Comparison of ENCODE assay signal across 34 cellular contexts in genomic region chr7:117882594-117882993, GRCh38. TPM values are rescaled to one million over a fixed set of nuclear protein-coding genes. Genes with fewer than 3 reads are reported as not detected.
DNase-seq lines count a peak whose midpoint lies in the region; ATAC-seq, FAIRE-seq and TF ChIP-seq lines count a peak whose summit lies in the region.
"Had no signal": no experiment of that assay in that cellular context is flagged by ENCODE, and none has a peak within 500 bp of the region (broad histone marks: within the 10 kb centered on the region; RNA-seq: fewer than 3 reads in every experiment).

No MANE protein-coding gene starts in this region.

- ATAC-seq in stimulated activated naive CD8-positive, alpha-beta T cell treated with anti-CD3 and anti-CD28 coated beads, Interleukin-15, amount 100 ng/mL, for 72 hours: no peak
- ATAC-seq: A549; CD8-positive, alpha-beta T cell had no signal

- H3K14ac ChIP-seq in H1 (ENCODE audit: insufficient read length) (no peak overlapping the region), trophoblast cell (ENCODE audit: low read length) (no peak overlapping the region)

- peaks cover 4% of the 10 kb centered on the region; the same call in 1 of the 2 replicates for H3K4me1 ChIP-seq in HEK293 (ENCODE audit: control insufficient read depth, insufficient read depth, low read length)
- H3K4me1 ChIP-seq in H1 (replicated peaks in 1 of 4; ENCODE audit: control insufficient read depth in 3 of 4, insufficient read depth in 4 of 4, low read length in 3 of 4): peaks cover 0 to 3% (median 0%) of the 10 kb centered on the region in 4 experiments; a peak in 2 of 7 replicates
- H3K4me1 ChIP-seq in trophoblast cell (ENCODE audit: control insufficient read depth in 1 of 2, insufficient read depth in 2 of 2, low read length in 2 of 2): no peaks in the 10 kb centered on the region
- H3K4me1 ChIP-seq: A549; BE2C; BLaER1; BLaER1 treated with 17β-estradiol and CSF1 and Interleukin-3, amounts not matched to agents 10 nM and 100 nM; Caco-2 had no signal

- no peaks in the 10 kb centered on the region for H3K23me2 ChIP-seq in H1 (ENCODE audit: low read depth, low read length)

- no peak overlapping the region for H3K18ac ChIP-seq in H1 (ENCODE audit: extremely low read depth, low read length)
- H3K18ac ChIP-seq in trophoblast cell (ENCODE audit: low read length): no peak overlapping the region

- H3K4me3 ChIP-seq in HEK293 (ENCODE audit: low read depth, low read length) (no peak overlapping the region), H1 (ENCODE audit: extremely low read depth in 1 of 4, insufficient read depth in 2 of 4, low read depth in 3 of 4, low read length in 4 of 4) (no peak overlapping the region), trophoblast cell (ENCODE audit: low read depth, low read length) (peak overlapping the region; percentile 59)
- H3K4me3 ChIP-seq: A549; BLaER1; BLaER1 treated with 17β-estradiol and CSF1 and Interleukin-3, amounts not matched to agents 10 nM and 100 nM had no signal

- H4K91ac ChIP-seq in H1 (replicated peaks; ENCODE audit: insufficient read length, low read length) (no peak overlapping the region), trophoblast cell (ENCODE audit: low read depth, low read length) (no peak overlapping the region)

- H2BK15ac ChIP-seq in H1 (ENCODE audit: low read length): no peak overlapping the region; the same call in 1 of the 2 replicates

- no peaks in the 10 kb centered on the region for H3K36me3 ChIP-seq in HEK293 (ENCODE audit: control insufficient read depth in 2 of 2, insufficient read depth in 1 of 2, low read length in 2 of 2)
- H3K36me3 ChIP-seq in H1 (ENCODE audit: control insufficient read depth in 2 of 4, insufficient read depth in 4 of 4, low read length in 3 of 4): no peaks in the 10 kb centered on the region
- H3K36me3 ChIP-seq in trophoblast cell (ENCODE audit: control insufficient read depth in 1 of 2, insufficient read depth in 2 of 2, low read length in 2 of 2): no peaks in the 10 kb centered on the region
- H3K36me3 ChIP-seq: BE2C; BLaER1; BLaER1 treated with 17β-estradiol and CSF1 and Interleukin-3, amounts not matched to agents 10 nM and 100 nM had no signal

- H3K4me2 ChIP-seq in H1 (ENCODE audit: insufficient read depth in 1 of 2, low read depth in 2 of 2, low read length in 2 of 2): no peak overlapping the region
- no peak overlapping the region for H3K4me2 ChIP-seq in trophoblast cell (ENCODE audit: low read length)
- H3K4me2 ChIP-seq: A549; BLaER1; BLaER1 treated with 17β-estradiol and CSF1 and Interleukin-3, amounts not matched to agents 10 nM and 100 nM had no signal

- no peaks in the 10 kb centered on the region for H4K20me1 ChIP-seq in H1 (replicated peaks in 1 of 2; ENCODE audit: control insufficient read depth in 1 of 2, insufficient read depth in 2 of 2, low read length in 2 of 2)
- H4K20me1 ChIP-seq: BLaER1; BLaER1 treated with 17β-estradiol and CSF1 and Interleukin-3, amounts not matched to agents 10 nM and 100 nM had no signal

- TF ChIP-seq POLR2A in H1 (IDR thresholded peaks at IDR 0.05; ENCODE audit: control extremely low read depth in 1 of 2, low read depth in 2 of 2, low read length in 2 of 2): no peak

- no peaks in the 10 kb centered on the region for H3K27me3 Mint-ChIP-seq in stimulated activated naive CD8-positive, alpha-beta T cell treated with anti-CD3 and anti-CD28 coated beads, Interleukin-15, amount 100 ng/mL, for 72 hours
- H3K27me3 Mint-ChIP-seq: CD4-positive, CD25-positive, alpha-beta regulatory T cell had no signal

- H3K27ac ChIP-seq in HEK293 (ENCODE audit: extremely low read depth, low read depth, low read length): no peak overlapping the region
- H3K27ac ChIP-seq in H1 (ENCODE audit: low read depth, low read length): no peak overlapping the region
- no peak overlapping the region for H3K27ac ChIP-seq in trophoblast cell (ENCODE audit: low read depth, low read length)
- H3K27ac ChIP-seq: 22Rv1; A549; BLaER1; BLaER1 treated with 17β-estradiol and CSF1 and Interleukin-3, amounts not matched to agents 10 nM and 100 nM; C4-2B had no signal

- DNase-seq in H1 (ENCODE audit: low read depth in 1 of 2, low spot score in 2 of 2) (no peak), trophoblast cell (no peak), NCI-H82 treated with DMSO at 0.1 percent for 48 hours (lab: John Stamatoyannopoulos, UW; ENCODE audit: unreplicated experiment) (no peak), NCI-H2196 (lab: John Stamatoyannopoulos, UW; ENCODE audit: unreplicated experiment) (no peak)
- no peak for DNase-seq in stimulated activated naive CD8-positive, alpha-beta T cell treated with anti-CD3 and anti-CD28 coated beads, Interleukin-15, amount 100 ng/mL, for 72 hours
- DNase-seq: 8988T; ACHN; AML-193; BE2C; C1 segment of cervical spinal cord; Caco-2; Calu3; CD4-positive, alpha-beta memory T cell; CD4-positive, alpha-beta T cell; CD4-positive, CD25-positive, alpha-beta regulatory T cell; CD8-positive, alpha-beta memory T cell; CD8-positive, alpha-beta T cell; COR-L47; DMS 273 treated with DMSO at 0.1 percent for 48 hours; DMS153; DMS53; DND-41; EL had no signal

- no peaks in the 10 kb centered on the region for H3K27me3 ChIP-seq in H1 (replicated peaks in 1 of 4; ENCODE audit: control insufficient read depth in 3 of 4, extremely low read depth in 1 of 4, insufficient read depth in 3 of 4, low read length in 3 of 4)
- no peaks in the 10 kb centered on the region for H3K27me3 ChIP-seq in trophoblast cell (ENCODE audit: insufficient read depth, low read length)
- H3K27me3 ChIP-seq: BLaER1; BLaER1 treated with 17β-estradiol and CSF1 and Interleukin-3, amounts not matched to agents 10 nM and 100 nM had no signal

- H3K9me3 ChIP-seq in HEK293 (ENCODE audit: control insufficient read depth, insufficient read depth, low read depth, low read length) (no peaks in the 10 kb centered on the region), H1 (ENCODE audit: insufficient read depth in 2 of 2, low read depth in 1 of 2, low read length in 1 of 2) (no peaks in the 10 kb centered on the region), trophoblast cell (ENCODE audit: insufficient read depth, low read depth, low read length) (no peaks in the 10 kb centered on the region)
- H3K9me3 ChIP-seq: A549; BE2C; BLaER1; BLaER1 treated with 17β-estradiol and CSF1 and Interleukin-3, amounts not matched to agents 10 nM and 100 nM; Caco-2 had no signal

- no peak overlapping the region for H3K27ac Mint-ChIP-seq in stimulated activated naive CD8-positive, alpha-beta T cell treated with anti-CD3 and anti-CD28 coated beads, Interleukin-15, amount 100 ng/mL, for 72 hours
- H3K27ac Mint-ChIP-seq: B cell; CD14-positive monocyte; CD4-positive, alpha-beta memory T cell; CD4-positive, alpha-beta T cell; CD4-positive, CD25-positive, alpha-beta regulatory T cell; CD8-positive, alpha-beta memory T cell; CD8-positive, alpha-beta T cell had no signal

- CTCF ChIA-PET in HEK293 (lab: Yijun Ruan, JAX): interaction anchor here (0.7 kb wide), 1 partner anchor 222 kb away, joined by 3 read pairs; no protein-coding TSS in a partner anchor
- CTCF ChIA-PET in H1 (lab: Charles Lee; ENCODE audit: partially characterized antibody): interaction anchor here (1.1 to 1.9 kb wide), 3 partner anchors 9 to 267 kb away, joined by 3 to 6 read pairs (median 6); partner anchors contain the start of gene CTTNBP2

- H2AK5ac ChIP-seq in H1 (ENCODE audit: low read depth, low read length) (no peak overlapping the region), trophoblast cell (ENCODE audit: low read length) (no peak overlapping the region)

- no peaks in the 10 kb centered on the region for H3K79me1 ChIP-seq in H1 (ENCODE audit: low read depth, low read length)
- H3K79me1 ChIP-seq in trophoblast cell (ENCODE audit: low read length): peaks cover 2% of the 10 kb centered on the region

- H3K4me1 Mint-ChIP-seq in stimulated activated naive CD8-positive, alpha-beta T cell treated with anti-CD3 and anti-CD28 coated beads, Interleukin-15, amount 100 ng/mL, for 72 hours: no peaks in the 10 kb centered on the region
- H3K4me1 Mint-ChIP-seq: B cell; CD14-positive monocyte; CD4-positive, alpha-beta memory T cell; CD8-positive, alpha-beta memory T cell had no signal

- H2BK12ac ChIP-seq in H1 (ENCODE audit: low read depth, low read length) (0 out of 2 replicates have a peak overlapping the region, but pooled peaks have one; percentile 17), trophoblast cell (ENCODE audit: low read length) (no peak overlapping the region)

- H3K79me2 ChIP-seq in H1 (ENCODE audit: control insufficient read depth in 1 of 2, insufficient read depth in 2 of 2, low read length in 2 of 2) (no peaks in the 10 kb centered on the region), trophoblast cell (ENCODE audit: control insufficient read depth, insufficient read depth, low read length, poor library complexity) (no peaks in the 10 kb centered on the region)

- no peak overlapping the region for H2BK20ac ChIP-seq in H1 (ENCODE audit: low read length)

- H3K23ac ChIP-seq in H1 (ENCODE audit: insufficient read length) (no peak overlapping the region), trophoblast cell (ENCODE audit: low read length) (no peak overlapping the region)

- no peak overlapping the region for H4K8ac ChIP-seq in H1 (ENCODE audit: extremely low read depth, insufficient read depth, low read length)
- no peak overlapping the region for H4K8ac ChIP-seq in trophoblast cell (ENCODE audit: low read depth, low read length)

- no peaks in the 10 kb centered on the region for H3K9me3 Mint-ChIP-seq in stimulated activated naive CD8-positive, alpha-beta T cell treated with anti-CD3 and anti-CD28 coated beads, Interleukin-15, amount 100 ng/mL, for 72 hours
- H3K9me3 Mint-ChIP-seq: CD8-positive, alpha-beta T cell had no signal

- H2BK5ac ChIP-seq in H1 (ENCODE audit: low read depth, low read length) (no peak overlapping the region), trophoblast cell (ENCODE audit: low read depth, low read length, poor library complexity) (no peak overlapping the region)

- FAIRE-seq in H1 (lab: Jason Lieb, UNC): no peak
- FAIRE-seq: A204.1, A549, D721Med had no signal

- TF ChIP-seq EP300 in H1 (IDR thresholded peaks at IDR 0.05; ENCODE audit: borderline replicate concordance in 1 of 2, low read depth in 2 of 2, low read length in 2 of 2): no peak

- no peak for TF ChIP-seq RAD21 in H1 (IDR thresholded peaks at IDR 0.05 in 1 of 2, conservative IDR thresholded peaks at IDR 0.05 in 1 of 2; ENCODE audit: low read depth in 2 of 2, low read length in 2 of 2)

- POLR2A ChIA-PET in HEK293 (lab: Yijun Ruan, JAX) (no interaction called here), H1 (lab: Charles Lee; ENCODE audit: partially characterized antibody) (no interaction called here)

- H2BK120ac ChIP-seq in H1 (replicated peaks; ENCODE audit: low read depth, low read length) (no peak overlapping the region), trophoblast cell (ENCODE audit: insufficient read depth, low read length, poor library complexity) (no peak overlapping the region)

- H2AFZ ChIP-seq in H1 (ENCODE audit: low read length): no peak overlapping the region
- H2AFZ ChIP-seq in trophoblast cell (ENCODE audit: insufficient read depth, low read length, poor library complexity): no peak overlapping the region

- TF ChIP-seq CTCF in HEK293 (tag by site-specific recombination; IDR thresholded peaks at IDR 0.05): no peak
- TF ChIP-seq CTCF in H1 (IDR thresholded peaks at IDR 0.05; ENCODE audit: control extremely low read depth in 1 of 3, insufficient read depth in 1 of 3, low read depth in 1 of 3, low read length in 3 of 3): no peak

- no peak overlapping the region for H4K12ac ChIP-seq in trophoblast cell (ENCODE audit: low read depth, low read length)

- H4K5ac ChIP-seq in H1 (ENCODE audit: insufficient read length, low read depth, low read length): no peak overlapping the region

- H3K4me3 Mint-ChIP-seq in stimulated activated naive CD8-positive, alpha-beta T cell treated with anti-CD3 and anti-CD28 coated beads, Interleukin-15, amount 100 ng/mL, for 72 hours: no peak overlapping the region
- H3K4me3 Mint-ChIP-seq: B cell; CD14-positive monocyte; CD4-positive, alpha-beta memory T cell; CD4-positive, alpha-beta T cell; CD4-positive, CD25-positive, alpha-beta regulatory T cell; CD8-positive, alpha-beta memory T cell; CD8-positive, alpha-beta T cell had no signal

- H3K56ac ChIP-seq in H1 (replicated peaks; ENCODE audit: insufficient read length, low read depth, low read length): no peak overlapping the region

- H3K4ac ChIP-seq in H1 (replicated peaks; ENCODE audit: insufficient read length, low read depth, low read length): no peak overlapping the region
- H3K4ac ChIP-seq in trophoblast cell (ENCODE audit: low read depth, low read length): no peak overlapping the region

- 94% methylated on average over 2 of the region's 2 CpGs; no CpG with 5 or more reads in 1 of the 2 experiments for WGBS in H1 (ENCODE audit: extremely low coverage in 1 of 2, insufficient coverage in 1 of 2, insufficient read length in 1 of 2, insufficient replicate concordance in 2 of 2, low coverage in 1 of 2, low lambda C conversion rate in 2 of 2, missing lambda C conversion rate in 1 of 2), 2 experiments
- no CpG with 5 or more reads among the region's 2 CpGs for WGBS in trophoblast cell (ENCODE audit: extremely low coverage, insufficient coverage, insufficient read length)

- H3K9ac ChIP-seq in H1 (replicated peaks in 1 of 4; ENCODE audit: extremely low read depth in 1 of 4, low read depth in 3 of 4, low read length in 3 of 4): no peak overlapping the region
- H3K9ac ChIP-seq in trophoblast cell (ENCODE audit: low read length): no peak overlapping the region
- H3K9ac ChIP-seq: BLaER1; BLaER1 treated with 17β-estradiol and CSF1 and Interleukin-3, amounts not matched to agents 10 nM and 100 nM had no signal

RNA-seq across cellular contexts. Expression of gene CTTNBP2, which starts 9.4 kb away (rescaled TPM):
- total RNA-seq in H1 (2021; fragmentation: NEBNext Ultra II Directional; extraction: Animal tissue kit (Norgen Biotek cat#: 25700)): 30.9 and 35.1 TPM in 2 replicates
- 13.0 and 15.3 TPM in 2 replicates for polyA plus RNA-seq in H1 (2011; rRNA removed)
- 17.2 TPM for polyA plus RNA-seq in H1 (2011; cell fraction: cytosol; rRNA removed)
- 28.1 TPM for polyA plus RNA-seq in H1 (2011; cell fraction: nucleus; rRNA removed)
- 16.4 to 24.1 TPM (median 19.3 TPM) in 4 replicates for polyA plus RNA-seq in H1 (2012, experiment 1 of 2)
- 1.1 TPM for polyA plus RNA-seq in H1 (2012, experiment 2 of 2)
- 13.7 TPM for polyA plus RNA-seq in H1 (2013, experiment 1 of 2)
- polyA plus RNA-seq in H1 (2013, experiment 2 of 2): 13.3 TPM
- polyA minus RNA-seq in H1 (2011; rRNA and poly(A)+ RNA removed): 44.0 and 63.2 TPM in 2 replicates
- polyA minus RNA-seq in H1 (2011; cell fraction: cytosol; rRNA and poly(A)+ RNA removed): 12.7 TPM
- 52.1 TPM for polyA minus RNA-seq in H1 (2011; cell fraction: nucleus; rRNA and poly(A)+ RNA removed)
- polyA plus RNA-seq in trophoblast cell (2013): 26.9 and 27.7 TPM in 2 replicates
- total RNA-seq: A172; CD4-positive, alpha-beta memory T cell; CD4-positive, alpha-beta T cell; CD4-positive, CD25-positive, alpha-beta regulatory T cell; CD8-positive, alpha-beta memory T cell; CD8-positive, alpha-beta T cell had no signal
- polyA plus RNA-seq: CD4-positive, alpha-beta memory T cell; CD4-positive, CD25-positive, alpha-beta regulatory T cell; CD8-positive, alpha-beta memory T cell had no signal
